8 cellular contexts compared by ENCODE assay signal in genomic region chr10:124539935-124540641, GRCh38.
A peak's percentile ranks its signal among the peaks of the same experiment; 100 is the strongest.
DNase-seq lines count a peak whose midpoint lies in the region; ATAC-seq and TF ChIP-seq lines count a peak whose summit lies in the region.

No MANE protein-coding gene starts in this region.

- TF ChIP-seq CTCF in chondrocyte (IDR thresholded peaks at IDR 0.05) (peak; percentile 89), lung (IDR thresholded peaks at IDR 0.05; ENCODE audit: control extremely low read depth, extremely low read depth) (peak; percentile 57)

- H3K27ac ChIP-seq in lung (ENCODE audit: low read depth in 1 of 2, low read length in 1 of 2), result no peak overlapping the region

- no peaks in the 10 kb centered on the region for H3K27me3 Mint-ChIP-seq in chondrocyte (ENCODE audit: low read depth)

- no peaks in the 10 kb centered on the region for H3K9me3 Mint-ChIP-seq in chondrocyte (ENCODE audit: low read depth)

- 45 to 46% methylated on average over 25 to 26 of the region's 26 CpGs for WGBS in lung, 2 donors

- ATAC-seq in lung (ENCODE audit: insufficient read depth, low FRiP score), result no peak
- ATAC-seq in HG02852 (IDR thresholded peaks at IDR 0.05; ENCODE audit: unreplicated experiment), result no peak

- no peaks in the 10 kb centered on the region for H3K36me3 ChIP-seq in lung (ENCODE audit: control insufficient read depth in 2 of 2, insufficient read depth in 2 of 2, low read length in 2 of 2)

- no peak overlapping the region for H3K4me3 ChIP-seq in lung

- H3K27me3 ChIP-seq in lung (ENCODE audit: control insufficient read depth, insufficient read depth), result no peaks in the 10 kb centered on the region

- no peaks in the 10 kb centered on the region for H3K36me3 Mint-ChIP-seq in chondrocyte (ENCODE audit: low read depth)

- H3K4me3 Mint-ChIP-seq in chondrocyte (ENCODE audit: unreplicated experiment), result no peak overlapping the region

- H3K4me1 ChIP-seq in lung (ENCODE audit: control insufficient read depth in 2 of 2, insufficient read depth in 2 of 2, low read length in 2 of 2), result no peaks in the 10 kb centered on the region

- no peaks in the 10 kb centered on the region for H3K9me3 ChIP-seq in lung (ENCODE audit: control insufficient read depth in 2 of 2, insufficient read depth in 1 of 2, low read length in 1 of 2)

- H3K4me1 Mint-ChIP-seq in chondrocyte (ENCODE audit: low read depth), result no peaks in the 10 kb centered on the region

- H3K27ac Mint-ChIP-seq in chondrocyte (ENCODE audit: unreplicated experiment), result no peak overlapping the region

- DNase-seq in NCI-H146 (lab: John Stamatoyannopoulos, UW) (peak; percentile 26), NCI-H146 treated with DMSO at 0.1 percent for 48 hours (lab: John Stamatoyannopoulos, UW; ENCODE audit: unreplicated experiment) (no peak), HT1080 (ENCODE audit: low read depth) (peak; percentile 20), chondrocyte (ENCODE audit: low spot score) (no peak), lung (ENCODE audit: low spot score) (peak; percentile 51)
- peak; percentile 58 for DNase-seq in activated CD4-positive, alpha-beta T cell treated with anti-CD3 and anti-CD28 coated beads for 1 hour
- peak; percentile 42 for DNase-seq in stimulated activated CD8-positive, alpha-beta memory T cell treated with anti-CD3 and anti-CD28 coated beads, Interleukin-15, amount 100 ng/mL, for 24 hours (ENCODE audit: low read depth)

Comparison
In these comparisons a context has a peak if more than half of its experiments do, and no peak if none do; other contexts are left out.
1. DNase-seq: peak in NCI-H146 (single experiment), HT1080 (single experiment), activated CD4-positive, alpha-beta T cell treated with anti-CD3 and anti-CD28 coated beads for 1 hour (single experiment), lung (single experiment) and stimulated activated CD8-positive, alpha-beta memory T cell treated with anti-CD3 and anti-CD28 coated beads, Interleukin-15, amount 100 ng/mL, for 24 hours (single experiment); none in NCI-H146 treated with DMSO at 0.1 percent for 48 hours (single experiment) and chondrocyte (single experiment).